1 cellular context compared by ENCODE assay signal in the genomic region with DNA sequence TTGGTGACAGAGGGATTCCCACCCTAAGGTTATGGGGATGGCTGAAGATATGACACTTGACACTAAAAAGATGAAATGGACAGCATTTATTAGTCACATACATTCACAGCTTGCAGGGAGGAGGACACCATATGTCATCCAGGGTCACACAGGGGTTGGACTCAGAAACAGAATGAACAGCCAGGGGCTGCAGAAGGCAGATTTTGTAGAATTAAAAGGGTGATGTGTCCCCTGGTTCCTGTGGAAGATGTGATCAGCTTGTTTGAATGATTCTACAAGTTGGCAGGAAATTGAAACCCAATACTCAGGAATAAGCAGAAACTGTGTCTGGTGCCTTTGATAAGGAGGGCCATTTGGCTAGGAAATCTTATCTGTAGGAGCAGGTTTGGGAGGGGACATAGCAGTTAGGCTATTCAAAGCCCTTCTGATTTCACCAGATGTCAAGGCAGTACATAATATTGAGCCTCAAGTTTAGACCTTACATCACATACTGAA.
TF ChIP-seq lines count a peak whose summit lies in the region.

No MANE protein-coding gene starts in this region.

TF ChIP-seq in K562, 482 proteins besides CTCF, POLR2A, EP300 and RAD21 (continued from another document and continues in another):
- TF ChIP-seq, protein P1, sequence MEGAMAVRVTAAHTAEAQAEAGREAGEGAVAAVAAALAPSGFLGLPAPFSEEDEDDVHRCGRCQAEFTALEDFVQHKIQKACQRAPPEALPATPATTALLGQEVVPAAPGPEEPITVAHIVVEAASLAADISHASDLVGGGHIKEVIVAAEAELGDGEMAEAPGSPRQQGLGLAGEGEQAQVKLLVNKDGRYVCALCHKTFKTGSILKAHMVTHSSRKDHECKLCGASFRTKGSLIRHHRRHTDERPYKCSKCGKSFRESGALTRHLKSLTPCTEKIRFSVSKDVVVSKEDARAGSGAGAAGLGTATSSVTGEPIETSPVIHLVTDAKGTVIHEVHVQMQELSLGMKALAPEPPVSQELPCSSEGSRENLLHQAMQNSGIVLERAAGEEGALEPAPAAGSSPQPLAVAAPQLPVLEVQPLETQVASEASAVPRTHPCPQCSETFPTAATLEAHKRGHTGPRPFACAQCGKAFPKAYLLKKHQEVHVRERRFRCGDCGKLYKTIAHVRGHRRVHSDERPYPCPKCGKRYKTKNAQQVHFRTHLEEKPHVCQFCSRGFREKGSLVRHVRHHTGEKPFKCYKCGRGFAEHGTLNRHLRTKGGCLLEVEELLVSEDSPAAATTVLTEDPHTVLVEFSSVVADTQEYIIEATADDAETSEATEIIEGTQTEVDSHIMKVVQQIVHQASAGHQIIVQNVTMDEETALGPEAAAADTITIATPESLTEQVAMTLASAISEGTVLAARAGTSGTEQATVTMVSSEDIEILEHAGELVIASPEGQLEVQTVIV (CRISPR knock-in tag; IDR thresholded peaks at IDR 0.05; ENCODE audit: borderline replicate concordance) = no peak
- peak; percentile 87 for TF ChIP-seq PRDM10 (IDR thresholded peaks at IDR 0.05; ENCODE audit: partially characterized antibody)
- TF ChIP-seq, protein P2, sequence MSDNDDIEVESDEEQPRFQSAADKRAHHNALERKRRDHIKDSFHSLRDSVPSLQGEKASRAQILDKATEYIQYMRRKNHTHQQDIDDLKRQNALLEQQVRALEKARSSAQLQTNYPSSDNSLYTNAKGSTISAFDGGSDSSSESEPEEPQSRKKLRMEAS (CRISPR knock-in tag; IDR thresholded peaks at IDR 0.05) = no peak
- no peak for TF ChIP-seq E2F4 (CRISPR knock-in tag; IDR thresholded peaks at IDR 0.05; ENCODE audit: low read depth)
- peak; percentile 93 to 96 for TF ChIP-seq RCOR1 (IDR thresholded peaks at IDR 0.05; ENCODE audit: borderline replicate concordance in 1 of 2, low read depth in 2 of 2, low read length in 2 of 2)
- TF ChIP-seq MXD1 (CRISPR knock-in tag; IDR thresholded peaks at IDR 0.05; ENCODE audit: borderline replicate concordance, poor library complexity, severe bottlenecking) = no peak
- peak; percentile 96; the same call in 1 of the 2 replicates for TF ChIP-seq ARID3A (IDR thresholded peaks at IDR 0.05; ENCODE audit: borderline replicate concordance, low read depth, low read length)
- no peak for TF ChIP-seq MBD1 (CRISPR knock-in tag; IDR thresholded peaks at IDR 0.05)
- TF ChIP-seq TAF9B (IDR thresholded peaks at IDR 0.05; ENCODE audit: partially characterized antibody) = peak; percentile 63
- TF ChIP-seq, protein P3, sequence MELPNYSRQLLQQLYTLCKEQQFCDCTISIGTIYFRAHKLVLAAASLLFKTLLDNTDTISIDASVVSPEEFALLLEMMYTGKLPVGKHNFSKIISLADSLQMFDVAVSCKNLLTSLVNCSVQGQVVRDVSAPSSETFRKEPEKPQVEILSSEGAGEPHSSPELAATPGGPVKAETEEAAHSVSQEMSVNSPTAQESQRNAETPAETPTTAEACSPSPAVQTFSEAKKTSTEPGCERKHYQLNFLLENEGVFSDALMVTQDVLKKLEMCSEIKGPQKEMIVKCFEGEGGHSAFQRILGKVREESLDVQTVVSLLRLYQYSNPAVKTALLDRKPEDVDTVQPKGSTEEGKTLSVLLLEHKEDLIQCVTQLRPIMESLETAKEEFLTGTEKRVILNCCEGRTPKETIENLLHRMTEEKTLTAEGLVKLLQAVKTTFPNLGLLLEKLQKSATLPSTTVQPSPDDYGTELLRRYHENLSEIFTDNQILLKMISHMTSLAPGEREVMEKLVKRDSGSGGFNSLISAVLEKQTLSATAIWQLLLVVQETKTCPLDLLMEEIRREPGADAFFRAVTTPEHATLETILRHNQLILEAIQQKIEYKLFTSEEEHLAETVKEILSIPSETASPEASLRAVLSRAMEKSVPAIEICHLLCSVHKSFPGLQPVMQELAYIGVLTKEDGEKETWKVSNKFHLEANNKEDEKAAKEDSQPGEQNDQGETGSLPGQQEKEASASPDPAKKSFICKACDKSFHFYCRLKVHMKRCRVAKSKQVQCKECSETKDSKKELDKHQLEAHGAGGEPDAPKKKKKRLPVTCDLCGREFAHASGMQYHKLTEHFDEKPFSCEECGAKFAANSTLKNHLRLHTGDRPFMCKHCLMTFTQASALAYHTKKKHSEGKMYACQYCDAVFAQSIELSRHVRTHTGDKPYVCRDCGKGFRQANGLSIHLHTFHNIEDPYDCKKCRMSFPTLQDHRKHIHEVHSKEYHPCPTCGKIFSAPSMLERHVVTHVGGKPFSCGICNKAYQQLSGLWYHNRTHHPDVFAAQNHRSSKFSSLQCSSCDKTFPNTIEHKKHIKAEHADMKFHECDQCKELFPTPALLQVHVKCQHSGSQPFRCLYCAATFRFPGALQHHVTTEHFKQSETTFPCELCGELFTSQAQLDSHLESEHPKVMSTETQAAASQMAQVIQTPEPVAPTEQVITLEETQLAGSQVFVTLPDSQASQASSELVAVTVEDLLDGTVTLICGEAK (IDR thresholded peaks at IDR 0.05) = no peak
- TF ChIP-seq, protein P3 (CRISPR knock-in tag; IDR thresholded peaks at IDR 0.05) = no peak
- TF ChIP-seq ELF1 (tag; IDR thresholded peaks at IDR 0.05) = no peak; the same call in none of the 2 replicates
- 0 out of 2 replicates have a peak, but pooled peaks have one; percentile 31 for TF ChIP-seq ZNF668 (CRISPR knock-in tag; IDR thresholded peaks at IDR 0.05)
- TF ChIP-seq BACH1 (tag; IDR thresholded peaks at IDR 0.05) = peak; percentile 76
- TF ChIP-seq, protein P4, sequence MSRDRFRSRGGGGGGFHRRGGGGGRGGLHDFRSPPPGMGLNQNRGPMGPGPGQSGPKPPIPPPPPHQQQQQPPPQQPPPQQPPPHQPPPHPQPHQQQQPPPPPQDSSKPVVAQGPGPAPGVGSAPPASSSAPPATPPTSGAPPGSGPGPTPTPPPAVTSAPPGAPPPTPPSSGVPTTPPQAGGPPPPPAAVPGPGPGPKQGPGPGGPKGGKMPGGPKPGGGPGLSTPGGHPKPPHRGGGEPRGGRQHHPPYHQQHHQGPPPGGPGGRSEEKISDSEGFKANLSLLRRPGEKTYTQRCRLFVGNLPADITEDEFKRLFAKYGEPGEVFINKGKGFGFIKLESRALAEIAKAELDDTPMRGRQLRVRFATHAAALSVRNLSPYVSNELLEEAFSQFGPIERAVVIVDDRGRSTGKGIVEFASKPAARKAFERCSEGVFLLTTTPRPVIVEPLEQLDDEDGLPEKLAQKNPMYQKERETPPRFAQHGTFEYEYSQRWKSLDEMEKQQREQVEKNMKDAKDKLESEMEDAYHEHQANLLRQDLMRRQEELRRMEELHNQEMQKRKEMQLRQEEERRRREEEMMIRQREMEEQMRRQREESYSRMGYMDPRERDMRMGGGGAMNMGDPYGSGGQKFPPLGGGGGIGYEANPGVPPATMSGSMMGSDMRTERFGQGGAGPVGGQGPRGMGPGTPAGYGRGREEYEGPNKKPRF (IDR thresholded peaks at IDR 0.05; ENCODE audit: low read depth, low read length) = no peak
- TF ChIP-seq ZFP30 (CRISPR knock-in tag; IDR thresholded peaks at IDR 0.05; ENCODE audit: borderline replicate concordance) = no peak
- TF ChIP-seq, protein P5, sequence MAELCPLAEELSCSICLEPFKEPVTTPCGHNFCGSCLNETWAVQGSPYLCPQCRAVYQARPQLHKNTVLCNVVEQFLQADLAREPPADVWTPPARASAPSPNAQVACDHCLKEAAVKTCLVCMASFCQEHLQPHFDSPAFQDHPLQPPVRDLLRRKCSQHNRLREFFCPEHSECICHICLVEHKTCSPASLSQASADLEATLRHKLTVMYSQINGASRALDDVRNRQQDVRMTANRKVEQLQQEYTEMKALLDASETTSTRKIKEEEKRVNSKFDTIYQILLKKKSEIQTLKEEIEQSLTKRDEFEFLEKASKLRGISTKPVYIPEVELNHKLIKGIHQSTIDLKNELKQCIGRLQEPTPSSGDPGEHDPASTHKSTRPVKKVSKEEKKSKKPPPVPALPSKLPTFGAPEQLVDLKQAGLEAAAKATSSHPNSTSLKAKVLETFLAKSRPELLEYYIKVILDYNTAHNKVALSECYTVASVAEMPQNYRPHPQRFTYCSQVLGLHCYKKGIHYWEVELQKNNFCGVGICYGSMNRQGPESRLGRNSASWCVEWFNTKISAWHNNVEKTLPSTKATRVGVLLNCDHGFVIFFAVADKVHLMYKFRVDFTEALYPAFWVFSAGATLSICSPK (IDR thresholded peaks at IDR 0.05; ENCODE audit: borderline replicate concordance) = no peak
